ENCODE assay signal across 20 cellular contexts in genomic region chr18:79092869-79093268, GRCh38. TPM values are rescaled to one million over a fixed set of nuclear protein-coding genes. Genes with fewer than 3 reads are reported as not detected.
DNase-seq lines count a peak whose midpoint lies in the region; ATAC-seq and TF ChIP-seq lines count a peak whose summit lies in the region.
"Had no signal": no experiment of that assay in that cellular context is flagged by ENCODE, and none has a peak within 500 bp of the region (broad histone marks: within the 10 kb centered on the region; RNA-seq: fewer than 3 reads in every experiment).

No MANE protein-coding gene starts in this region.

- CTCF ChIA-PET in mammary epithelial cell (lab: Charles Lee; ENCODE audit: low non-redundant PET) = no interaction called here
- CTCF ChIA-PET in MCF 10A (lab: Yijun Ruan, JAX) = no interaction called here

- H3K79me2 ChIP-seq in mammary epithelial cell (ENCODE audit: insufficient read depth, low read length) (peaks cover 56% of the 10 kb centered on the region), neural progenitor cell (ENCODE audit: low read depth) (peaks cover 89% of the 10 kb centered on the region)

- H3K9ac ChIP-seq in mammary epithelial cell (ENCODE audit: insufficient read depth, low read length) = no peak overlapping the region
- H3K9ac ChIP-seq in neural progenitor cell = no peak overlapping the region

- in situ Hi-C loops in mammary epithelial cell (cut with MboI; ENCODE audit: low sequenced_read_pairs in 2 of 2) = no loop called here

- H3K27ac Mint-ChIP-seq in MCF 10A (ENCODE audit: low read depth, unreplicated experiment) (no peak overlapping the region), neural progenitor cell (no peak overlapping the region)
- H3K27ac Mint-ChIP-seq: B cell, CD14-positive monocyte, HFFc6, IgD-negative memory B cell had no signal

- H3K4me1 ChIP-seq in mammary epithelial cell (ENCODE audit: insufficient read depth, low read length) (peaks cover 9% of the 10 kb centered on the region), RWPE2 (ENCODE audit: insufficient read depth, poor library complexity, severe bottlenecking) (no peaks in the 10 kb centered on the region), neural progenitor cell (peaks cover 13% of the 10 kb centered on the region)
- H3K4me1 ChIP-seq: SJCRH30 had no signal

- 0 out of 3 replicates have a peak, but pooled peaks have one; percentile 49 for ATAC-seq in RWPE2 (ENCODE audit: low read depth)

- H3K4me3 ChIP-seq in mammary epithelial cell (replicated peaks in 1 of 3; ENCODE audit: insufficient read depth in 1 of 3, low read depth in 2 of 3, low read length in 3 of 3) = no peak overlapping the region
- no peak overlapping the region for H3K4me3 ChIP-seq in RWPE2 (ENCODE audit: severe bottlenecking)
- no peak overlapping the region for H3K4me3 ChIP-seq in epithelial cell of esophagus (ENCODE audit: low read length)
- H3K4me3 ChIP-seq in neural progenitor cell = no peak overlapping the region
- H3K4me3 ChIP-seq in lower leg skin (ENCODE audit: low read depth, poor library complexity, severe bottlenecking) = no peak overlapping the region
- H3K4me3 ChIP-seq in coronary artery = no peak overlapping the region
- H3K4me3 ChIP-seq: Peyer's patch, SJCRH30 had no signal

- no peak for TF ChIP-seq POLR2A in lower leg skin (IDR thresholded peaks at IDR 0.05)

- no peaks in the 10 kb centered on the region for H3K36me3 Mint-ChIP-seq in MCF 10A (ENCODE audit: insufficient read depth, unreplicated experiment)
- peaks cover 39% of the 10 kb centered on the region for H3K36me3 Mint-ChIP-seq in neural progenitor cell

- dilution Hi-C loops in mammary epithelial cell (cut with HindIII; ENCODE audit: low sequenced_read_pairs) = no loop called here

- no peak overlapping the region for H2AFZ ChIP-seq in mammary epithelial cell (ENCODE audit: low read depth, low read length)
- no peak overlapping the region for H2AFZ ChIP-seq in neural progenitor cell (replicated peaks)

- H3K36me3 ChIP-seq in mammary epithelial cell (ENCODE audit: insufficient read depth, low read length) = no peaks in the 10 kb centered on the region
- H3K36me3 ChIP-seq in RWPE2 (ENCODE audit: low read depth) = no peaks in the 10 kb centered on the region
- no peaks in the 10 kb centered on the region for H3K36me3 ChIP-seq in neural progenitor cell
- H3K36me3 ChIP-seq: Peyer's patch, SJCRH30 had no signal

- H3K27me3 Mint-ChIP-seq in MCF 10A (ENCODE audit: insufficient read depth, unreplicated experiment) = no peaks in the 10 kb centered on the region
- H3K27me3 Mint-ChIP-seq in neural progenitor cell (ENCODE audit: insufficient read depth, low read depth) = no peaks in the 10 kb centered on the region
- H3K27me3 Mint-ChIP-seq: B cell, IgD-negative memory B cell had no signal

- H3K27me3 ChIP-seq in mammary epithelial cell (ENCODE audit: insufficient read depth, low read length) (no peaks in the 10 kb centered on the region), RWPE2 (ENCODE audit: insufficient read depth, poor library complexity, severe bottlenecking) (no peaks in the 10 kb centered on the region), neural progenitor cell (no peaks in the 10 kb centered on the region)
- H3K27me3 ChIP-seq: Peyer's patch, SJCRH30 had no signal

- H3K4me3 Mint-ChIP-seq in MCF 10A (ENCODE audit: unreplicated experiment) (no peak overlapping the region), neural progenitor cell (no peak overlapping the region)
- H3K4me3 Mint-ChIP-seq: B cell, CD14-positive monocyte, HFFc6 had no signal

- DNase-seq in mammary epithelial cell (peak; percentile 40), MCF 10A (ENCODE audit: unreplicated experiment) (no peak), RWPE2 (ENCODE audit: low spot score) (no peak), epithelial cell of esophagus (ENCODE audit: low read depth) (peak; percentile 15), neural progenitor cell (ENCODE audit: low spot score) (no peak), NCI-H526 treated with DMSO at 0.1 percent for 48 hours (lab: John Stamatoyannopoulos, UW) (no peak), lower leg skin (ENCODE audit: low spot score in 2 of 2) (no peak), coronary artery (ENCODE audit: low spot score) (no peak)
- DNase-seq: H7, HFFc6, NCI-H1417 treated with DMSO at 0.1 percent for 48 hours, NCI-H187, NCI-H2107, NCI-H446 treated with DMSO at 0.1 percent for 48 hours, NCI-H748 treated with DMSO at 0.1 percent for 48 hours, Peyer's patch, SJCRH30 had no signal

- H3K4me2 ChIP-seq in mammary epithelial cell (ENCODE audit: insufficient read depth, low read depth, low read length) (no peak overlapping the region), neural progenitor cell (peak overlapping the region; percentile 18)

- intact Hi-C loops in mammary epithelial cell (cut with micrococcal nuclease) = no loop called here
- intact Hi-C loops in MCF 10A (cut with micrococcal nuclease) = no loop called here
- intact Hi-C loops in lower leg skin (cut with DNase I; ENCODE audit: low total_unique reads) = no loop called here

- WGBS in mammary epithelial cell (ENCODE audit: low coverage, missing lambda C conversion rate) = 59% methylated on average over 3 of the region's 3 CpGs
- WGBS in lower leg skin, 2 donors = 76 to 77% methylated on average over 3 of the region's 3 CpGs

- peaks cover 7% of the 10 kb centered on the region for H3K4me1 Mint-ChIP-seq in MCF 10A (ENCODE audit: insufficient read depth, unreplicated experiment)
- H3K4me1 Mint-ChIP-seq in neural progenitor cell = no peaks in the 10 kb centered on the region

- H3K9me3 ChIP-seq in mammary epithelial cell (replicated peaks; ENCODE audit: insufficient read depth, low read length) (no peaks in the 10 kb centered on the region), RWPE2 (ENCODE audit: severe bottlenecking) (no peaks in the 10 kb centered on the region), neural progenitor cell (ENCODE audit: low read depth) (peaks cover 3% of the 10 kb centered on the region)
- H3K9me3 ChIP-seq: Peyer's patch, SJCRH30 had no signal

- TF ChIP-seq CTCF in mammary epithelial cell (conservative IDR thresholded peaks at IDR 0.05 in 1 of 2, IDR thresholded peaks at IDR 0.05 in 1 of 2; ENCODE audit: extremely low read depth in 1 of 2, insufficient read depth in 1 of 2, low read depth in 1 of 2, low read length in 2 of 2) (no peak), MCF 10A (IDR thresholded peaks at IDR 0.05; ENCODE audit: unreplicated experiment) (no peak), RWPE2 (IDR thresholded peaks at IDR 0.05; ENCODE audit: poor library complexity, severe bottlenecking) (no peak), epithelial cell of esophagus (IDR thresholded peaks at IDR 0.05; ENCODE audit: insufficient read depth, low read depth, low read length, missing control alignments) (no peak), neural progenitor cell (IDR thresholded peaks at IDR 0.05) (no peak), lower leg skin (IDR thresholded peaks at IDR 0.05) (no peak), coronary artery (IDR thresholded peaks at IDR 0.05) (no peak)

- BruUV-seq in mammary epithelial cell (replicated peaks; lab: Mats Ljungman, UMichigan) (no TSS peak), MCF 10A (replicated peaks; lab: Mats Ljungman, UMichigan) (no TSS peak)

- H3F3A ChIP-seq in neural progenitor cell (ENCODE audit: low read depth) = no peaks in the 10 kb centered on the region

- POLR2A ChIA-PET in MCF 10A (lab: Yijun Ruan, JAX) = interaction anchor here (0.7 kb wide), 1 partner anchor 24 kb away, joined by 3 read pairs; the partner anchor contains the start of gene ATP9B

- H3K9me3 Mint-ChIP-seq in MCF 10A (ENCODE audit: unreplicated experiment) = no peaks in the 10 kb centered on the region
- H3K9me3 Mint-ChIP-seq in neural progenitor cell = peaks cover 40% of the 10 kb centered on the region

- H4K20me1 ChIP-seq in mammary epithelial cell (ENCODE audit: insufficient read depth, low read length) (no peaks in the 10 kb centered on the region), neural progenitor cell (ENCODE audit: low read depth) (peaks cover 32% of the 10 kb centered on the region)

- H3K27ac ChIP-seq in mammary epithelial cell (ENCODE audit: insufficient read depth, low read depth, low read length) = no peak overlapping the region
- H3K27ac ChIP-seq in RWPE2 (ENCODE audit: poor library complexity, severe bottlenecking) = no peak overlapping the region
- H3K27ac ChIP-seq in neural progenitor cell = peak overlapping the region; percentile 46
- no peak overlapping the region for H3K27ac ChIP-seq in coronary artery
- H3K27ac ChIP-seq: Peyer's patch, SJCRH30 had no signal

RNA-seq across cellular contexts. Expression of gene ATP9B, which starts 23.7 kb away (rescaled TPM):
- 10 to 100 TPM; 17.5 to 19.8 TPM for total RNA-seq in mammary epithelial cell
- polyA plus RNA-seq in mammary epithelial cell = 9.3 TPM
- 9.9 TPM for polyA minus RNA-seq in mammary epithelial cell
- 25.5 and 34.4 TPM in 2 replicates for total RNA-seq in MCF 10A (2022)
- total RNA-seq in neural progenitor cell (ENCODE audit: low replicate concordance) = 33.2 and 33.5 TPM in 2 replicates
- 10 to 100 TPM; 19.9 to 39.9 (median 26.0) TPM for total RNA-seq in lower leg skin

Comparison
In these comparisons a context has a peak if more than half of its experiments do, and no peak if none do; other contexts are left out.
1. DNase-seq: peak in mammary epithelial cell (single experiment) and epithelial cell of esophagus (single experiment); none in MCF 10A (single experiment), RWPE2 (single experiment), neural progenitor cell (single experiment), NCI-H526 treated with DMSO at 0.1 percent for 48 hours (single experiment), lower leg skin (0 of 2) and coronary artery (single experiment).